Comparison of ENCODE assay signal across 14 cellular contexts in genomic region chr11:65288706-65289536, GRCh38. TPM values are rescaled to one million over a fixed set of nuclear protein-coding genes. Genes with fewer than 3 reads are reported as not detected.
DNase-seq lines count a peak whose midpoint lies in the region; ATAC-seq and TF ChIP-seq lines count a peak whose summit lies in the region.
"Had no signal": no experiment of that assay in that cellular context is flagged by ENCODE, and none has a peak within 500 bp of the region (broad histone marks: within the 10 kb centered on the region; RNA-seq: fewer than 3 reads in every experiment).

No MANE protein-coding gene starts in this region.

- H3K9me3 ChIP-seq in WERI-Rb-1 (ENCODE audit: severe bottlenecking) = no peaks in the 10 kb centered on the region

- no peak for TF ChIP-seq CTCF in WERI-Rb-1 (IDR thresholded peaks at IDR 0.05; ENCODE audit: low read depth, low read length)

- H3K27ac ChIP-seq in WERI-Rb-1 (peak overlapping the region; percentile 48), layer of hippocampus (ENCODE audit: low read depth, low read length) (peak overlapping the region; percentile 40)
- H3K27ac ChIP-seq: VCaP had no signal

- H3K27me3 ChIP-seq in WERI-Rb-1 (ENCODE audit: insufficient read depth, low read depth, severe bottlenecking) = no peaks in the 10 kb centered on the region
- H3K27me3 ChIP-seq in layer of hippocampus (ENCODE audit: control insufficient read depth, insufficient read depth, low read length) = no peaks in the 10 kb centered on the region

- intact Hi-C loops in Right ventricle myocardium superior (cut with DNase I) = no loop called here
- intact Hi-C loops in cardiac septum (cut with DNase I) = no loop called here

- peak; percentile 12 for ATAC-seq in Right ventricle myocardium superior (ENCODE audit: poor library complexity)
- no peak for ATAC-seq in HG02759 (IDR thresholded peaks at IDR 0.05; ENCODE audit: unreplicated experiment)
- no peak for ATAC-seq in HG03521 (IDR thresholded peaks at IDR 0.05; ENCODE audit: unreplicated experiment)

- peaks cover 72% of the 10 kb centered on the region for H3K36me3 ChIP-seq in WERI-Rb-1

- H3K4me3 ChIP-seq in WERI-Rb-1 (ENCODE audit: low read depth, low read length) = no peak overlapping the region

- peak; percentile 83 for DNase-seq in Right ventricle myocardium superior
- no peak for DNase-seq in cardiac septum (ENCODE audit: low spot score)
- peak; percentile 83 for DNase-seq in WERI-Rb-1
- DNase-seq in NCI-H2196 (lab: John Stamatoyannopoulos, UW; ENCODE audit: unreplicated experiment) = no peak
- DNase-seq in LoVo (ENCODE audit: low spot score) = no peak
- DNase-seq: activated gamma-delta T cell treated with Interleukin-2 at 50 U/mL for 16 hours; effector CD4-positive, alpha-beta T cell; KBM-7; stimulated activated CD4-positive, alpha-beta T cell treated with anti-CD3 and anti-CD28 coated beads, Interleukin-4, amount 100 ng/mL, for 24 hours; trophoblast cell had no signal

RNA-seq across cellular contexts. Expression of gene CDC42EP2, which starts 25.7 kb away (rescaled TPM):
- total RNA-seq in Right ventricle myocardium superior = 14.0 TPM
- total RNA-seq in cardiac septum = 3.6 TPM

RNA-seq across cellular contexts. Expression of gene POLA2, which starts 27.2 kb away (rescaled TPM):
- total RNA-seq in Right ventricle myocardium superior (4.9 TPM), cardiac septum (3.5 TPM)

RNA-seq across cellular contexts. Expression of gene DPF2, which starts 44.7 kb away (rescaled TPM):
- 49.3 TPM for total RNA-seq in Right ventricle myocardium superior
- 46.2 TPM for total RNA-seq in cardiac septum

Comparison
In these comparisons a context has a peak if more than half of its experiments do, and no peak if none do; other contexts are left out.
1. DNase-seq: peak in Right ventricle myocardium superior (single experiment) and WERI-Rb-1 (single experiment); none in cardiac septum (single experiment), NCI-H2196 (single experiment) and LoVo (single experiment).